8 cellular contexts compared by ENCODE assay signal in genomic region chr2:16487686-16488085, GRCh38.
A peak's percentile ranks its signal among the peaks of the same experiment; 100 is the strongest.
DNase-seq lines count a peak whose midpoint lies in the region; ATAC-seq, FAIRE-seq and TF ChIP-seq lines count a peak whose summit lies in the region.

No MANE protein-coding gene starts in this region.

- no peak overlapping the region for H3K14ac ChIP-seq in H1 (ENCODE audit: insufficient read length)

- H3K4ac ChIP-seq in H1 (replicated peaks; ENCODE audit: insufficient read length, low read depth, low read length), result no peak overlapping the region

- H3K4me1 Mint-ChIP-seq in activated naive CD4-positive, alpha-beta T cell treated with anti-CD3 and anti-CD28 coated beads for 36 hours (ENCODE audit: low read depth), result no peaks in the 10 kb centered on the region
- no peaks in the 10 kb centered on the region for H3K4me1 Mint-ChIP-seq in activated naive CD4-positive, alpha-beta T cell treated with anti-CD3 and anti-CD28 coated beads, Interleukin-2, amount 10 ng/mL, durations not matched to agents 7 days and 5 days

- H3K4me1 ChIP-seq in GM23248 (ENCODE audit: insufficient read depth), result no peaks in the 10 kb centered on the region
- no peaks in the 10 kb centered on the region; a peak in 1 of 7 replicates for H3K4me1 ChIP-seq in H1 (replicated peaks in 1 of 4; ENCODE audit: control insufficient read depth in 3 of 4, insufficient read depth in 4 of 4, low read length in 3 of 4)

- no peak for TF ChIP-seq POLR2A in H1 (IDR thresholded peaks at IDR 0.05; ENCODE audit: control extremely low read depth in 1 of 2, low read depth in 2 of 2, low read length in 2 of 2)

- H3K27me3 ChIP-seq in GM23248 (replicated peaks; ENCODE audit: insufficient read depth) (no peaks in the 10 kb centered on the region), H1 (replicated peaks in 1 of 4; ENCODE audit: control insufficient read depth in 3 of 4, extremely low read depth in 1 of 4, insufficient read depth in 3 of 4, low read length in 3 of 4) (no peaks in the 10 kb centered on the region), neural cell (ENCODE audit: insufficient read depth, low read depth, low read length) (no peaks in the 10 kb centered on the region)

- no peaks in the 10 kb centered on the region for H3K36me3 Mint-ChIP-seq in activated naive CD4-positive, alpha-beta T cell treated with anti-CD3 and anti-CD28 coated beads for 36 hours (ENCODE audit: low read depth)
- H3K36me3 Mint-ChIP-seq in activated naive CD4-positive, alpha-beta T cell treated with anti-CD3 and anti-CD28 coated beads, Interleukin-2, amount 10 ng/mL, durations not matched to agents 7 days and 5 days, result no peaks in the 10 kb centered on the region

- peaks cover 19% of the 10 kb centered on the region for H3K27me3 Mint-ChIP-seq in activated naive CD4-positive, alpha-beta T cell treated with anti-CD3 and anti-CD28 coated beads for 36 hours (ENCODE audit: low read depth)
- peaks cover 9% of the 10 kb centered on the region for H3K27me3 Mint-ChIP-seq in activated naive CD4-positive, alpha-beta T cell treated with anti-CD3 and anti-CD28 coated beads, Interleukin-2, amount 10 ng/mL, durations not matched to agents 7 days and 5 days

- no peaks in the 10 kb centered on the region for H3K9me3 ChIP-seq in GM23248 (ENCODE audit: low read depth)
- H3K9me3 ChIP-seq in H1 (ENCODE audit: insufficient read depth in 2 of 2, low read depth in 1 of 2, low read length in 1 of 2), result no peaks in the 10 kb centered on the region
- no peaks in the 10 kb centered on the region for H3K9me3 ChIP-seq in neural cell (ENCODE audit: low read length)

- H3K36me3 ChIP-seq in GM23248 (ENCODE audit: low read depth) (no peaks in the 10 kb centered on the region), H1 (ENCODE audit: control insufficient read depth in 2 of 4, insufficient read depth in 4 of 4, low read length in 3 of 4) (no peaks in the 10 kb centered on the region), neural cell (ENCODE audit: insufficient read depth, low read length) (no peaks in the 10 kb centered on the region)

- TF ChIP-seq RAD21 in H1 (IDR thresholded peaks at IDR 0.05 in 1 of 2, conservative IDR thresholded peaks at IDR 0.05 in 1 of 2; ENCODE audit: low read depth in 2 of 2, low read length in 2 of 2), result peak; percentile 89
- peak; percentile 43 for TF ChIP-seq RAD21 in neural cell (conservative IDR thresholded peaks at IDR 0.05)

- intact Hi-C loops in activated naive CD4-positive, alpha-beta T cell treated with anti-CD3 and anti-CD28 coated beads for 36 hours (cut with micrococcal nuclease), result loop anchor here (5.0 kb wide), 2 partner anchors 545 to 850 kb away; partner anchors contain the start of gene MYCN

- H3K9me2 ChIP-seq in GM23248 (ENCODE audit: insufficient read depth), result no peaks in the 10 kb centered on the region
- no peaks in the 10 kb centered on the region for H3K9me2 ChIP-seq in neural cell (ENCODE audit: insufficient read depth, low read length)

- no peaks in the 10 kb centered on the region for H3K79me1 ChIP-seq in H1 (ENCODE audit: low read depth, low read length)

- H3K27ac Mint-ChIP-seq in activated naive CD4-positive, alpha-beta T cell treated with anti-CD3 and anti-CD28 coated beads for 36 hours, result no peak overlapping the region
- no peak overlapping the region for H3K27ac Mint-ChIP-seq in activated naive CD4-positive, alpha-beta T cell treated with anti-CD3 and anti-CD28 coated beads, Interleukin-2, amount 10 ng/mL, durations not matched to agents 7 days and 5 days

- POLR2A ChIA-PET in H1 (lab: Charles Lee; ENCODE audit: partially characterized antibody), result no interaction called here

- H4K91ac ChIP-seq in H1 (replicated peaks; ENCODE audit: insufficient read length, low read length), result no peak overlapping the region

- CTCF ChIA-PET in H1 (lab: Charles Lee; ENCODE audit: partially characterized antibody), result interaction anchor here (0.7 to 1.5 kb wide), 16 partner anchors 21 to 849 kb away, joined by 3 to 5 read pairs (median 3); no protein-coding TSS in a partner anchor
- CTCF ChIA-PET in activated naive CD4-positive, alpha-beta T cell treated with anti-CD3 and anti-CD28 coated beads for 36 hours (lab: Charles Lee), result interaction anchor here (1.5 kb wide), 1 partner anchor 548 kb away, joined by 5 read pairs; the partner anchor contains the start of gene MYCN
- CTCF ChIA-PET in activated naive CD4-positive, alpha-beta T cell treated with anti-CD3 and anti-CD28 coated beads, Interleukin-2, amount 10 ng/mL, durations not matched to agents 7 days and 5 days (lab: Charles Lee), result no interaction called here

- H2BK12ac ChIP-seq in H1 (ENCODE audit: low read depth, low read length), result no peak overlapping the region

- H2AK5ac ChIP-seq in H1 (ENCODE audit: low read depth, low read length), result no peak overlapping the region

- H3K4me3 ChIP-seq in GM23248, result no peak overlapping the region
- H3K4me3 ChIP-seq in H1 (ENCODE audit: extremely low read depth in 1 of 4, insufficient read depth in 2 of 4, low read depth in 3 of 4, low read length in 4 of 4), result no peak overlapping the region
- no peak overlapping the region for H3K4me3 ChIP-seq in neural cell (ENCODE audit: low read length)

- 3 to 5% methylated on average over 4 of the region's 4 CpGs for WGBS in GM23248 (ENCODE audit: low coverage in 1 of 2, low lambda C conversion rate in 2 of 2, missing lambda C conversion rate in 2 of 2), 2 experiments
- WGBS in H1 (ENCODE audit: extremely low coverage in 1 of 2, insufficient coverage in 1 of 2, insufficient read length in 1 of 2, insufficient replicate concordance in 2 of 2, low coverage in 1 of 2, low lambda C conversion rate in 2 of 2, missing lambda C conversion rate in 1 of 2), 2 experiments, result 79% methylated on average over 4 of the region's 4 CpGs; no CpG with 5 or more reads in 1 of the 2 experiments

- H3K27ac ChIP-seq in GM23248, result no peak overlapping the region
- no peak overlapping the region for H3K27ac ChIP-seq in H1 (ENCODE audit: low read depth, low read length)
- no peak overlapping the region for H3K27ac ChIP-seq in neural cell (ENCODE audit: low read length)

- no peak overlapping the region for H4K5ac ChIP-seq in H1 (ENCODE audit: insufficient read length, low read depth, low read length)

- H3K4me2 ChIP-seq in GM23248 (ENCODE audit: unreplicated experiment), result no peak overlapping the region
- no peak overlapping the region for H3K4me2 ChIP-seq in H1 (ENCODE audit: insufficient read depth in 1 of 2, low read depth in 2 of 2, low read length in 2 of 2)
- no peak overlapping the region for H3K4me2 ChIP-seq in neural cell (ENCODE audit: low read length)

- no peak overlapping the region for H2BK20ac ChIP-seq in H1 (ENCODE audit: low read length)

- no peak overlapping the region for H4K8ac ChIP-seq in H1 (ENCODE audit: extremely low read depth, insufficient read depth, low read length)

- FAIRE-seq in H1 (lab: Jason Lieb, UNC), result no peak

- H3F3A ChIP-seq in GM23248 (ENCODE audit: insufficient read depth), result no peaks in the 10 kb centered on the region
- no peaks in the 10 kb centered on the region for H3F3A ChIP-seq in neural cell (ENCODE audit: insufficient read depth, low read length, poor library complexity, severe bottlenecking)

- H3K79me2 ChIP-seq in GM23248 (ENCODE audit: insufficient read depth) (no peaks in the 10 kb centered on the region), H1 (ENCODE audit: control insufficient read depth in 1 of 2, insufficient read depth in 2 of 2, low read length in 2 of 2) (no peaks in the 10 kb centered on the region), neural cell (replicated peaks; ENCODE audit: insufficient read depth, low read length) (no peaks in the 10 kb centered on the region)

- H3K4me3 Mint-ChIP-seq in activated naive CD4-positive, alpha-beta T cell treated with anti-CD3 and anti-CD28 coated beads for 36 hours, result no peak overlapping the region
- no peak overlapping the region for H3K4me3 Mint-ChIP-seq in activated naive CD4-positive, alpha-beta T cell treated with anti-CD3 and anti-CD28 coated beads, Interleukin-2, amount 10 ng/mL, durations not matched to agents 7 days and 5 days

- no peak overlapping the region for H3K18ac ChIP-seq in H1 (ENCODE audit: extremely low read depth, low read length)

- H2BK120ac ChIP-seq in H1 (replicated peaks; ENCODE audit: low read depth, low read length), result no peak overlapping the region

- H3K56ac ChIP-seq in H1 (replicated peaks; ENCODE audit: insufficient read length, low read depth, low read length), result no peak overlapping the region

- H2AFZ ChIP-seq in GM23248 (no peak overlapping the region), H1 (ENCODE audit: low read length) (no peak overlapping the region), neural cell (ENCODE audit: low read depth, low read length) (no peak overlapping the region)

- H4K20me1 ChIP-seq in GM23248 (ENCODE audit: insufficient read depth) (no peaks in the 10 kb centered on the region), H1 (replicated peaks in 1 of 2; ENCODE audit: control insufficient read depth in 1 of 2, insufficient read depth in 2 of 2, low read length in 2 of 2) (no peaks in the 10 kb centered on the region), neural cell (ENCODE audit: insufficient read depth) (no peaks in the 10 kb centered on the region)

- no peaks in the 10 kb centered on the region for H3K9me3 Mint-ChIP-seq in activated naive CD4-positive, alpha-beta T cell treated with anti-CD3 and anti-CD28 coated beads for 36 hours
- no peaks in the 10 kb centered on the region for H3K9me3 Mint-ChIP-seq in activated naive CD4-positive, alpha-beta T cell treated with anti-CD3 and anti-CD28 coated beads, Interleukin-2, amount 10 ng/mL, durations not matched to agents 7 days and 5 days

- TF ChIP-seq CTCF in H1 (IDR thresholded peaks at IDR 0.05; ENCODE audit: control extremely low read depth in 1 of 3, insufficient read depth in 1 of 3, low read depth in 1 of 3, low read length in 3 of 3), result peak in 2 of 3 experiments; percentile 42 to 58; a peak in 3 of 4 replicates
- TF ChIP-seq CTCF in neural cell (IDR thresholded peaks at IDR 0.05; ENCODE audit: poor library complexity, severe bottlenecking), result peak; percentile 34

- H2BK5ac ChIP-seq in H1 (ENCODE audit: low read depth, low read length), result no peak overlapping the region

- H3K23me2 ChIP-seq in H1 (ENCODE audit: low read depth, low read length), result no peaks in the 10 kb centered on the region

- TF ChIP-seq EP300 in H1 (IDR thresholded peaks at IDR 0.05; ENCODE audit: borderline replicate concordance in 1 of 2, low read depth in 2 of 2, low read length in 2 of 2) (no peak), neural cell (conservative IDR thresholded peaks at IDR 0.05; ENCODE audit: poor library complexity, severe bottlenecking) (no peak)

- no peak for ATAC-seq in GM19463 (IDR thresholded peaks at IDR 0.05; ENCODE audit: unreplicated experiment)
- ATAC-seq in GM19395 (IDR thresholded peaks at IDR 0.05; ENCODE audit: unreplicated experiment), result no peak

- no peak overlapping the region for H2BK15ac ChIP-seq in H1 (ENCODE audit: low read length)

- no peak overlapping the region for H3K9ac ChIP-seq in GM23248
- H3K9ac ChIP-seq in H1 (replicated peaks in 1 of 4; ENCODE audit: extremely low read depth in 1 of 4, low read depth in 3 of 4, low read length in 3 of 4), result no peak overlapping the region
- H3K9ac ChIP-seq in neural cell (ENCODE audit: low read length), result no peak overlapping the region

- H3K23ac ChIP-seq in H1 (ENCODE audit: insufficient read length), result no peak overlapping the region

- in situ Hi-C loops in GM23248 (cut with MboI), result loop anchor here (25.0 kb wide), 1 partner anchor 850 kb away; no protein-coding TSS in a partner anchor

- DNase-seq in GM23248 (peak; percentile 64), NCI-H748 (lab: John Stamatoyannopoulos, UW; ENCODE audit: unreplicated experiment) (peak; percentile 57), H1 (ENCODE audit: low read depth in 1 of 2, low spot score in 2 of 2) (no peak)
- no peak for DNase-seq in activated naive CD4-positive, alpha-beta T cell treated with anti-CD3 and anti-CD28 coated beads for 36 hours
- no peak for DNase-seq in activated naive CD4-positive, alpha-beta T cell treated with anti-CD3 and anti-CD28 coated beads, Interleukin-2, amount 10 ng/mL, durations not matched to agents 7 days and 5 days

Comparison
In these comparisons a context has a peak if more than half of its experiments do, and no peak if none do; other contexts are left out.
1. DNase-seq: peak in GM23248 (single experiment) and NCI-H748 (single experiment); none in H1 (0 of 2), activated naive CD4-positive, alpha-beta T cell treated with anti-CD3 and anti-CD28 coated beads for 36 hours (single experiment) and activated naive CD4-positive, alpha-beta T cell treated with anti-CD3 and anti-CD28 coated beads, Interleukin-2, amount 10 ng/mL, durations not matched to agents 7 days and 5 days (single experiment).